In genomic region chr3:15592968-15593367, GRCh38 we compare ENCODE assay signal across 28 cellular contexts.
"Had no signal": no experiment of that assay in that cellular context is flagged by ENCODE, and none has a peak within 500 bp of the region (broad histone marks: within the 10 kb centered on the region; RNA-seq: fewer than 3 reads in every experiment).

No MANE protein-coding gene starts in this region.

- H3K27ac Mint-ChIP-seq: dendritic cell treated with granulocyte-macrophage colony-stimulating factor and Interleukin-4, amounts not matched to agents 40 ng/mL and 50 ng/mL, for 4 days; effector memory CD8-positive, alpha-beta T cell; endodermal cell had no signal

- H3K27me3 ChIP-seq: colonic mucosa, dorsolateral prefrontal cortex, esophagus muscularis mucosa, esophagus squamous epithelium, foreskin keratinocyte, gastrocnemius medialis, gastroesophageal sphincter, heart left ventricle, heart right ventricle had no signal

- FAIRE-seq: colon, endothelial cell of umbilical vein, frontal cortex had no signal

- H3K4me1 Mint-ChIP-seq: endodermal cell had no signal

- H3K27me3 Mint-ChIP-seq: dendritic cell treated with granulocyte-macrophage colony-stimulating factor and Interleukin-4, amounts not matched to agents 40 ng/mL and 50 ng/mL, for 4 days; effector memory CD8-positive, alpha-beta T cell had no signal

- H3K4me3 Mint-ChIP-seq: dendritic cell treated with granulocyte-macrophage colony-stimulating factor and Interleukin-4, amounts not matched to agents 40 ng/mL and 50 ng/mL, for 4 days; effector memory CD8-positive, alpha-beta T cell; endodermal cell had no signal

- DNase-seq: colonic mucosa; cortex of kidney; dermis blood vessel endothelial cell; dorsolateral prefrontal cortex; effector CD4-positive, alpha-beta T cell; effector CD8-positive, alpha-beta T cell; effector memory CD4-positive, alpha-beta T cell; effector memory CD8-positive, alpha-beta T cell; endodermal cell; erythroblast; esophagus squamous epithelium; foreskin fibroblast; foreskin keratinocyte; foreskin melanocyte; gastrocnemius medialis; glutamatergic neuron; head of caudate nucleus; heart left ventricle; heart right ventricle had no signal

- H3K9me3 ChIP-seq: colonic mucosa, esophagus muscularis mucosa, esophagus squamous epithelium, gastrocnemius medialis, gastroesophageal sphincter, heart left ventricle, heart right ventricle had no signal

- H3K27ac ChIP-seq: colonic mucosa, coronary artery, epithelial cell of prostate, esophagus muscularis mucosa, esophagus squamous epithelium, foreskin keratinocyte, gastrocnemius medialis, gastroesophageal sphincter, heart left ventricle, heart right ventricle had no signal

- ATAC-seq: effector memory CD8-positive, alpha-beta T cell; esophagus mucosa; foreskin keratinocyte; gastrocnemius medialis; gastroesophageal sphincter; heart left ventricle; heart right ventricle had no signal

- H3K4me3 ChIP-seq: colonic mucosa, coronary artery, dorsolateral prefrontal cortex, esophagus muscularis mucosa, esophagus squamous epithelium, gastrocnemius medialis, gastroesophageal sphincter, heart left ventricle, heart right ventricle had no signal

- H3K4me1 ChIP-seq: colonic mucosa, esophagus squamous epithelium, foreskin keratinocyte, gastrocnemius medialis, heart left ventricle, heart right ventricle had no signal

- H3K36me3 ChIP-seq: colonic mucosa had no signal

- H3K9me3 Mint-ChIP-seq: dendritic cell treated with granulocyte-macrophage colony-stimulating factor and Interleukin-4, amounts not matched to agents 40 ng/mL and 50 ng/mL, for 4 days; effector memory CD8-positive, alpha-beta T cell; endodermal cell had no signal
